Comparison of ENCODE assay signal across 8 cellular contexts in the genomic region with DNA sequence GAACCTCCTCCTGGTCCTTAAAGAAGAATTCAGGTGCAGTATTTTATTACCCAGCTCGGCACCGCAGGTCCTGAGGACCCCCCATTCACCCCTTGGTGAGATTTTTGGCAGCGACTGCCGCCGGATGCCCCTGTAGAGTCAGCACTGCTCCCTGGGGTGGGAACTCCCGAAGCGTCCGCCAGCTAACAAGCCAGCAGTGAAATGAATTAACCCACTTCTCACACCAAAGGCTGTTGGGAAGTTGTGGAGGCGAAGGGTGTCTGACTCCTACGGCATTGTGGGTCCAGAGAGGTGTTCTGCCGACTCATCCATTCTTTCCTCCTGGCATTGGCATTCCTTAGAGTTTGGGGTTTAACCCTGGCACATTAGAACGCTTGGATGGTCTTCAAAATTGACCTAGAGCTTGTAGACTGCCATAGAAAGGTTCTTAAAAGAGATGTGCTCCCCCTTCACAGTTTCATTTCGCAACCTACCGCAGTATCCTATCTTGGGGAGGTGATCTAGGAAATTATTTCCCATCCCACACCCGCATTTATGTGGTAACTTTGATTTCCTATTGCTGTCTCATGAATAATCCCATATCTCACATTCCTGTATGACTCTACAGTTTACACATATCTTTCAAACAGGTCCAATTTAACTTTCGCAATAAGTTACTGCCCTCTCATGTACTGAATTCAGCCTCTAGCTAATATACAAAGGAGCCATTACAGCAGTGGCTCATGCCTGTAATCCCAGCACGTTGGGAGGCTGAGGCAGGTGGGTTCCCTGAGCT. TPM values are rescaled to one million over a fixed set of nuclear protein-coding genes. Genes with fewer than 3 reads are reported as not detected.
A peak's percentile ranks its signal among the peaks of the same experiment; 100 is the strongest.
DNase-seq lines count a peak whose midpoint lies in the region; ATAC-seq and TF ChIP-seq lines count a peak whose summit lies in the region.

No MANE protein-coding gene starts in this region.

- H3K4me3 Mint-ChIP-seq in HFFc6, result peak overlapping the region; percentile 73

- H3K27me3 ChIP-seq in lower lobe of right lung (ENCODE audit: low read depth), result peaks cover 5% of the 10 kb centered on the region

- ATAC-seq in lower lobe of right lung (peak in 1 of 2 donors; percentile 27), HG02759 (IDR thresholded peaks at IDR 0.05; ENCODE audit: unreplicated experiment) (no peak), HG02885 (IDR thresholded peaks at IDR 0.05; ENCODE audit: poor library complexity, unreplicated experiment) (no peak)

- in situ Hi-C loops in astrocyte of the spinal cord (cut with HindIII; ENCODE audit: low sequenced_read_pairs), result no loop called here

- H3K27ac ChIP-seq in lower lobe of right lung, result peak overlapping the region; percentile 65

- peak overlapping the region; percentile 94 for H3K27ac Mint-ChIP-seq in HFFc6

- H3K4me3 ChIP-seq in astrocyte of the spinal cord (ENCODE audit: low read depth, low read length) (no peak overlapping the region), lower lobe of right lung (peak overlapping the region; percentile 71)

- no peak for TF ChIP-seq CTCF in HFFc6 (IDR thresholded peaks at IDR 0.05)
- TF ChIP-seq CTCF in astrocyte of the spinal cord (IDR thresholded peaks at IDR 0.05; ENCODE audit: low read depth, low read length), result no peak
- no peak for TF ChIP-seq CTCF in lower lobe of right lung (IDR thresholded peaks at IDR 0.05)

- peaks cover 36% of the 10 kb centered on the region for H3K4me1 Mint-ChIP-seq in HFFc6 (ENCODE audit: low read depth)

- peaks cover 9% of the 10 kb centered on the region for H3K27me3 Mint-ChIP-seq in HFFc6 (ENCODE audit: insufficient read depth)

- H3K9me3 ChIP-seq in lower lobe of right lung, result peaks cover 15% of the 10 kb centered on the region

- peaks cover 21% of the 10 kb centered on the region; the same call in 1 of the 2 replicates for H3K36me3 Mint-ChIP-seq in HFFc6 (ENCODE audit: low read depth)

- intact Hi-C loops in lower lobe of right lung (cut with DNase I), result no loop called here

- H3K4me1 ChIP-seq in lower lobe of right lung, result peaks cover 9% of the 10 kb centered on the region

- H3K36me3 ChIP-seq in lower lobe of right lung, result no peaks in the 10 kb centered on the region

- peaks cover 26% of the 10 kb centered on the region for H3K9me3 Mint-ChIP-seq in HFFc6

- peak; percentile 92 for DNase-seq in A172 (ENCODE audit: low spot score)
- peak; percentile 92 for DNase-seq in HFFc6
- DNase-seq in astrocyte of the spinal cord (ENCODE audit: low read depth, low spot score), result peak; percentile 63
- no peak for DNase-seq in lower lobe of right lung
- no peak for DNase-seq in NCI-H1694 treated with DMSO at 0.1 percent for 48 hours (lab: John Stamatoyannopoulos, UW)
- no peak for DNase-seq in CD1c-positive myeloid dendritic cell (ENCODE audit: extremely low spot score)

RNA-seq across cellular contexts. Expression of gene EIF5A2, which starts 0.9 kb away (rescaled TPM):
- 13.0 and 35.8 TPM in 2 replicates for total RNA-seq in A172 (2014; rRNA removed; shearing (Covaris generic))
- total RNA-seq in HFFc6 (2021; fragmentation: NEBNext Ultra II Directional; extraction: Animal tissue kit (Norgen Biotek cat#: 25700)), result 10 to 100 TPM; 30.5 to 38.1 (median 36.1) TPM
- total RNA-seq in lower lobe of right lung, result 6.7 TPM

RNA-seq across cellular contexts. Expression of gene RPL22L1, which starts 39.3 kb away (rescaled TPM):
- total RNA-seq in A172 (2014; rRNA removed; shearing (Covaris generic)), result 621 and 649 TPM in 2 replicates
- 100 to 1,000 TPM; 145 to 211 (median 166) TPM for total RNA-seq in HFFc6 (2021; fragmentation: NEBNext Ultra II Directional; extraction: Animal tissue kit (Norgen Biotek cat#: 25700))
- 25.3 TPM for total RNA-seq in lower lobe of right lung

Comparison
In these comparisons a context has a peak if more than half of its experiments do, and no peak if none do; other contexts are left out.
1. DNase-seq: peak in A172 (single experiment), HFFc6 (single experiment) and astrocyte of the spinal cord (single experiment); none in lower lobe of right lung (single experiment), NCI-H1694 treated with DMSO at 0.1 percent for 48 hours (single experiment) and CD1c-positive myeloid dendritic cell (single experiment).